ENCODE assay signal across 25 cellular contexts in the genomic region with DNA sequence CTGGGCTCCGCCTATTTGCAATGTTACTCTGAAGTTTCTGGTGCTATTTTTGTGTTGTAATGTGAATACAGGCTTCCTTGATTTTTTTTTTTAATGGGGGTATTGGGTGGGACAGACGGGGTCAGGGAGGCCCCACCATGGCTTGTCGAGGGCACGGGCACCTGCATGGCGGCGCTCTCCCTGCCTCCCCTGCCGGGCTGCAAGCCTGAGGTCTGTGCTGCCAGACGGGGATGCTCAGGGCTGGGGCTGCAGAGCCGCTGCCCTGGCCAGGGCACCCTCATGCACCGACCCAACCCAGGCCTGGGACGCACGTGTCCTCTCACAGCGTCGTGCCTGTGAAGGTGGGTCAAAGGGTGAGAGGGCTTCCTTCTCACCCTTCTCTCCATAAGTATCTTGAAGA. TPM values are rescaled to one million over a fixed set of nuclear protein-coding genes. Genes with fewer than 3 reads are reported as not detected.
DNase-seq lines count a peak whose midpoint lies in the region; ATAC-seq, FAIRE-seq and TF ChIP-seq lines count a peak whose summit lies in the region.
"Had no signal": no experiment of that assay in that cellular context is flagged by ENCODE, and none has a peak within 500 bp of the region (broad histone marks: within the 10 kb centered on the region; RNA-seq: fewer than 3 reads in every experiment).

No MANE protein-coding gene starts in this region.

- H3K4me1 ChIP-seq in HepG2 (ENCODE audit: insufficient read depth, low read length) (peaks cover 16% of the 10 kb centered on the region), right lobe of liver (peaks cover 0 to 9% (median 4%) of the 10 kb centered on the region in 4 donors), endothelial cell of umbilical vein (ENCODE audit: control insufficient read depth, extremely low read depth, insufficient read depth, low read length) (no peaks in the 10 kb centered on the region)
- H3K4me1 ChIP-seq: BE2C had no signal

- H3K4me3 ChIP-seq in HepG2 (replicated peaks in 1 of 3; ENCODE audit: insufficient read depth in 1 of 3, low read depth in 2 of 3, low read length in 3 of 3) (no peak overlapping the region), right lobe of liver (no peak overlapping the region), endothelial cell of umbilical vein (replicated peaks in 1 of 3; ENCODE audit: insufficient read depth in 1 of 3, low read depth in 1 of 3, low read length in 3 of 3) (no peak overlapping the region)
- H3K4me3 ChIP-seq: BLaER1, GM12878 had no signal

- H3K9me1 ChIP-seq in endothelial cell of umbilical vein (replicated peaks; ENCODE audit: control insufficient read depth, extremely low read depth, insufficient read depth, low read length), result no peaks in the 10 kb centered on the region

- in situ Hi-C loops in HepG2 (cut with HindIII; ENCODE audit: extremely low pct_ligation_motif_present, low pct_unique_long_range_greater_than_20kb), result no loop called here

- H3K36me3 ChIP-seq in HepG2 (replicated peaks in 1 of 2; ENCODE audit: control insufficient read depth in 1 of 2, insufficient read depth in 2 of 2, low read length in 2 of 2) (no peaks in the 10 kb centered on the region), right lobe of liver (no peaks in the 10 kb centered on the region), endothelial cell of umbilical vein (ENCODE audit: control insufficient read depth in 2 of 2, extremely low read depth in 1 of 2, insufficient read depth in 2 of 2, low read length in 2 of 2) (no peaks in the 10 kb centered on the region)
- H3K36me3 ChIP-seq: BE2C had no signal

- TF ChIP-seq CTCF in HepG2 (CRISPR knock-in tag; IDR thresholded peaks at IDR 0.05), result no peak
- no peak for TF ChIP-seq CTCF in right lobe of liver (IDR thresholded peaks at IDR 0.05)
- TF ChIP-seq CTCF in endothelial cell of umbilical vein (IDR thresholded peaks at IDR 0.05; ENCODE audit: extremely low read depth in 1 of 2, insufficient read depth in 1 of 2, low read depth in 1 of 2, low read length in 2 of 2), result no peak

- no peak for ATAC-seq in HepG2
- ATAC-seq in right lobe of liver, result no peak
- ATAC-seq: GM12878 had no signal

- POLR2A ChIA-PET in HepG2 (lab: Yijun Ruan, JAX), result no interaction called here
- POLR2A ChIA-PET in endothelial cell of umbilical vein (lab: Charles Lee), result no interaction called here

- no peak for FAIRE-seq in HepG2 (lab: Jason Lieb, UNC)
- FAIRE-seq in endothelial cell of umbilical vein (lab: Jason Lieb, UNC), result no peak
- FAIRE-seq: A204.1, GM12878, GM12892, GM18507 had no signal

- no peak overlapping the region for H3K9ac ChIP-seq in HepG2 (ENCODE audit: insufficient read depth, low read depth, low read length)
- no peak overlapping the region for H3K9ac ChIP-seq in endothelial cell of umbilical vein (replicated peaks; ENCODE audit: extremely low read depth, insufficient read depth, low read length)
- H3K9ac ChIP-seq: BLaER1 had no signal

- H4K20me1 ChIP-seq in HepG2 (ENCODE audit: insufficient read depth, low read length) (peaks cover 8% of the 10 kb centered on the region; the same call in 1 of the 2 replicates), endothelial cell of umbilical vein (replicated peaks; ENCODE audit: control insufficient read depth, extremely low read depth, insufficient read depth, low read length) (no peaks in the 10 kb centered on the region)

- CTCF ChIA-PET in HepG2 (lab: Yijun Ruan, JAX; ENCODE audit: low intra/inter-chr PET ratio, low total read pairs), result no interaction called here
- CTCF ChIA-PET in endothelial cell of umbilical vein (lab: Charles Lee), result no interaction called here

- peaks cover 49 to 93% of the 10 kb centered on the region in 2 experiments for H3K27me3 ChIP-seq in HepG2 (ENCODE audit: control insufficient read depth in 1 of 2, insufficient read depth in 2 of 2, low read length in 2 of 2)
- no peaks in the 10 kb centered on the region for H3K27me3 ChIP-seq in right lobe of liver
- no peaks in the 10 kb centered on the region for H3K27me3 ChIP-seq in endothelial cell of umbilical vein (ENCODE audit: control insufficient read depth in 2 of 2, insufficient read depth in 2 of 2, low read length in 2 of 2)
- H3K27me3 ChIP-seq: BE2C, BLaER1 had no signal

- H2AFZ ChIP-seq in HepG2 (ENCODE audit: low read length) (no peak overlapping the region), endothelial cell of umbilical vein (ENCODE audit: low read depth, low read length) (no peak overlapping the region)

- H3K27ac ChIP-seq in HepG2 (ENCODE audit: extremely low read length, insufficient read depth, low read length) (no peak overlapping the region), right lobe of liver (no peak overlapping the region), endothelial cell of umbilical vein (ENCODE audit: insufficient read depth, low read depth, low read length) (no peak overlapping the region)
- H3K27ac ChIP-seq: BLaER1 had no signal

- intact Hi-C loops in HepG2 (cut with micrococcal nuclease; ENCODE audit: unreplicated experiment), result no loop called here
- intact Hi-C loops in right lobe of liver (cut with DNase I), result loop anchor here (5.0 kb wide), 3 partner anchors 87 to 122 kb away; no protein-coding TSS in a partner anchor
- intact Hi-C loops in endothelial cell of umbilical vein (cut with micrococcal nuclease), result no loop called here

- dilution Hi-C loops in endothelial cell of umbilical vein (cut with MboI; ENCODE audit: extremely low pct_ligation_motif_present, low sequenced_read_pairs), result no loop called here

- TF ChIP-seq EP300 in HepG2 (IDR thresholded peaks at IDR 0.05; ENCODE audit: low read depth in 2 of 2, low read length in 2 of 2), result no peak
- TF ChIP-seq EP300 in HepG2 (CRISPR knock-in tag; IDR thresholded peaks at IDR 0.05; ENCODE audit: borderline replicate concordance), result no peak

- no peaks in the 10 kb centered on the region for H3K79me2 ChIP-seq in HepG2 (ENCODE audit: insufficient read depth, low read length)
- no peaks in the 10 kb centered on the region for H3K79me2 ChIP-seq in endothelial cell of umbilical vein (ENCODE audit: control insufficient read depth, insufficient read depth, low read length)

- BruUV-seq in HepG2 (replicated peaks; lab: Mats Ljungman, UMichigan) (no TSS peak), endothelial cell of umbilical vein (replicated peaks; lab: Mats Ljungman, UMichigan) (TSS peak; percentile 31)

- TF ChIP-seq RAD21 in HepG2 (CRISPR knock-in tag; IDR thresholded peaks at IDR 0.05), result no peak

- DNase-seq in HepG2 (ENCODE audit: low spot score) (no peak), right lobe of liver (no peak), endothelial cell of umbilical vein (ENCODE audit: low read depth, low spot score) (no peak), glomerular visceral epithelial cell (ENCODE audit: extremely low spot score) (no peak)
- DNase-seq in activated CD4-positive, CD25-positive, alpha-beta regulatory T cell treated with anti-CD3 and anti-CD28 coated beads, Interleukin-2, amount 50 U/mL, for 72 hours, result no peak
- DNase-seq: 8988T; ACHN; BE2C; C1 segment of cervical spinal cord; CD4-positive, alpha-beta memory T cell; CD4-positive, CD25-positive, alpha-beta regulatory T cell; CD8-positive, alpha-beta memory T cell; COR-L47; DMS 273 treated with DMSO at 0.1 percent for 48 hours; DMS153; DMS53; DMS79; DND-41; EL; GDM1 had no signal

- TF ChIP-seq POLR2A in HepG2 (IDR thresholded peaks at IDR 0.05; ENCODE audit: insufficient read depth in 1 of 2, low read depth in 2 of 2, low read length in 2 of 2), result no peak
- no peak for TF ChIP-seq POLR2A in right lobe of liver (IDR thresholded peaks at IDR 0.05)
- TF ChIP-seq POLR2A in endothelial cell of umbilical vein (IDR thresholded peaks at IDR 0.05; ENCODE audit: low read depth, low read length), result no peak

- WGBS in HepG2 (ENCODE audit: low lambda C conversion rate), result 52% methylated on average over 8 of the region's 14 CpGs
- 53% methylated on average over 5 of the region's 14 CpGs for WGBS in right lobe of liver (ENCODE audit: insufficient coverage, low coverage, low lambda C conversion rate, missing lambda C conversion rate)

- H3K9me3 ChIP-seq in HepG2 (ENCODE audit: low read length), result no peaks in the 10 kb centered on the region
- H3K9me3 ChIP-seq in right lobe of liver, result no peaks in the 10 kb centered on the region
- no peaks in the 10 kb centered on the region for H3K9me3 ChIP-seq in endothelial cell of umbilical vein (replicated peaks; ENCODE audit: control insufficient read depth, insufficient read depth, low read length)
- H3K9me3 ChIP-seq: BE2C, BLaER1 had no signal

- no peak overlapping the region for H3K4me2 ChIP-seq in HepG2 (ENCODE audit: low read depth, low read length)
- H3K4me2 ChIP-seq in endothelial cell of umbilical vein (ENCODE audit: insufficient read depth, low read length), result no peak overlapping the region
- H3K4me2 ChIP-seq: BLaER1 had no signal

RNA-seq across cellular contexts. Expression of a gene that starts 13.0 kb away (rescaled TPM):
- total RNA-seq in HepG2 (2016; rRNA removed; fragmentation: Illumina TruSeq; extraction: Trizol) (3.4 and 3.8 TPM in 2 replicates), right lobe of liver (10 to 100 TPM in 2 of 6 experiments, 1 to 10 TPM in 4; 3.8 to 15.5 (median 8.3) TPM), endothelial cell of umbilical vein (7.5 and 8.2 TPM in 2 replicates)
- 0.81 and 2.1 TPM in 2 replicates for total RNA-seq in HepG2 (2016; cell fraction: cytosol; rRNA removed; fragmentation: Illumina TruSeq; extraction: Trizol; ENCODE audit: low read depth)
- total RNA-seq in HepG2 (2016; cell fraction: insoluble cytoplasmic fraction; rRNA removed; fragmentation: Illumina TruSeq; extraction: Trizol), result 3.4 and 3.9 TPM in 2 replicates
- total RNA-seq in HepG2 (2016; cell fraction: membrane; rRNA removed; fragmentation: Illumina TruSeq; extraction: Trizol), result 3.4 and 4.3 TPM in 2 replicates
- total RNA-seq in HepG2 (2016; cell fraction: nucleus; rRNA removed; fragmentation: Illumina TruSeq; extraction: Trizol), result 3.4 and 6.6 TPM in 2 replicates
- polyA plus RNA-seq in HepG2 (2011; rRNA removed) (1.3 and 1.7 TPM in 2 replicates), endothelial cell of umbilical vein (0.37 and 0.72 TPM in 2 replicates)
- 0.79 and 1.3 TPM in 2 replicates for polyA plus RNA-seq in HepG2 (2011; cell fraction: cytosol; rRNA removed)
- polyA plus RNA-seq in HepG2 (2011; cell fraction: nucleus; rRNA removed), result 7.1 and 7.6 TPM in 2 replicates
- 7.2 and 7.6 TPM in 2 replicates for polyA plus RNA-seq in HepG2 (2012)
- 1.2 TPM in 2 replicates for polyA plus RNA-seq in HepG2 (2016; cell fraction: cytosol; fragmentation: Illumina TruSeq; extraction: Trizol; ENCODE audit: low read depth)
- polyA plus RNA-seq in HepG2 (2016; cell fraction: insoluble cytoplasmic fraction; fragmentation: Illumina TruSeq; extraction: Trizol; ENCODE audit: low read depth), result 3.7 and 8.7 TPM in 2 replicates
- 2.7 and 4.8 TPM in 2 replicates for polyA plus RNA-seq in HepG2 (2016; cell fraction: membrane; fragmentation: Illumina TruSeq; extraction: Trizol; ENCODE audit: low read depth)
- 14.0 and 14.3 TPM in 2 replicates for polyA plus RNA-seq in HepG2 (2016; cell fraction: nucleus; fragmentation: Illumina TruSeq; extraction: Trizol; ENCODE audit: insufficient read depth, low read depth)
- 0.98 and 4.2 TPM in 2 replicates for polyA minus RNA-seq in HepG2 (2011; rRNA and poly(A)+ RNA removed; ENCODE audit: low replicate concordance)
- 2.7 and 6.6 TPM in 2 replicates for polyA minus RNA-seq in HepG2 (2011; cell fraction: cytosol; rRNA and poly(A)+ RNA removed)
- 5.0 and 7.5 TPM in 2 replicates for polyA minus RNA-seq in HepG2 (2011; cell fraction: nucleus; rRNA and poly(A)+ RNA removed)
- polyA plus RNA-seq in endothelial cell of umbilical vein (2011; cell fraction: cytosol; rRNA removed), result 0.40 and 0.87 TPM in 2 replicates
- polyA plus RNA-seq in endothelial cell of umbilical vein (2011; cell fraction: nucleus; rRNA removed), result 1.8 and 2.1 TPM in 2 replicates
- 2.3 and 5.3 TPM in 2 replicates for polyA plus RNA-seq in endothelial cell of umbilical vein (2012)
- polyA minus RNA-seq in endothelial cell of umbilical vein, result 0.36 and 0.66 TPM in 2 replicates
- 2.8 TPM for polyA minus RNA-seq in endothelial cell of umbilical vein (2011; cell fraction: cytosol; rRNA and poly(A)+ RNA removed)
- polyA minus RNA-seq in endothelial cell of umbilical vein (2011; cell fraction: nucleus; rRNA and poly(A)+ RNA removed), result 1.4 and 4.4 TPM in 2 replicates

RNA-seq across cellular contexts. Expression of a gene that starts 57.4 kb away (rescaled TPM):
- total RNA-seq in HepG2 (2016; rRNA removed; fragmentation: Illumina TruSeq; extraction: Trizol) (not detected in 2 replicates), right lobe of liver (1 to 10 TPM in 2 of 6 experiments, under 1 TPM in 4; 0.22 to 1.3 (median 0.37) TPM), endothelial cell of umbilical vein (5.7 and 6.3 TPM in 2 replicates)
- total RNA-seq in HepG2 (2016; cell fraction: cytosol; rRNA removed; fragmentation: Illumina TruSeq; extraction: Trizol; ENCODE audit: low read depth), result not detected in 2 replicates
- not detected in 2 replicates for total RNA-seq in HepG2 (2016; cell fraction: insoluble cytoplasmic fraction; rRNA removed; fragmentation: Illumina TruSeq; extraction: Trizol)
- not detected in 2 replicates for total RNA-seq in HepG2 (2016; cell fraction: membrane; rRNA removed; fragmentation: Illumina TruSeq; extraction: Trizol)
- total RNA-seq in HepG2 (2016; cell fraction: nucleus; rRNA removed; fragmentation: Illumina TruSeq; extraction: Trizol), result not detected in 2 replicates
- polyA plus RNA-seq in HepG2 (2011; rRNA removed) (not detected in 2 replicates), endothelial cell of umbilical vein (0.90 and 1.1 TPM in 2 replicates)
- not detected in 2 replicates for polyA plus RNA-seq in HepG2 (2011; cell fraction: cytosol; rRNA removed)
- 0.02 TPM in 1 of 2 replicates, not detected in the other for polyA plus RNA-seq in HepG2 (2011; cell fraction: nucleus; rRNA removed)
- not detected in 2 replicates for polyA plus RNA-seq in HepG2 (2012)
- polyA plus RNA-seq in HepG2 (2016; cell fraction: cytosol; fragmentation: Illumina TruSeq; extraction: Trizol; ENCODE audit: low read depth), result not detected in 2 replicates
- not detected in 2 replicates for polyA plus RNA-seq in HepG2 (2016; cell fraction: insoluble cytoplasmic fraction; fragmentation: Illumina TruSeq; extraction: Trizol; ENCODE audit: low read depth)
- polyA plus RNA-seq in HepG2 (2016; cell fraction: membrane; fragmentation: Illumina TruSeq; extraction: Trizol; ENCODE audit: low read depth), result not detected in 2 replicates
- polyA plus RNA-seq in HepG2 (2016; cell fraction: nucleus; fragmentation: Illumina TruSeq; extraction: Trizol; ENCODE audit: insufficient read depth, low read depth), result not detected in 2 replicates
- polyA minus RNA-seq in HepG2 (2011; rRNA and poly(A)+ RNA removed; ENCODE audit: low replicate concordance), result not detected in 2 replicates
- polyA minus RNA-seq in HepG2 (2011; cell fraction: cytosol; rRNA and poly(A)+ RNA removed), result not detected in 2 replicates
- not detected in 2 replicates for polyA minus RNA-seq in HepG2 (2011; cell fraction: nucleus; rRNA and poly(A)+ RNA removed)
- 0.87 and 1.1 TPM in 2 replicates for polyA plus RNA-seq in endothelial cell of umbilical vein (2011; cell fraction: cytosol; rRNA removed)
- polyA plus RNA-seq in endothelial cell of umbilical vein (2011; cell fraction: nucleus; rRNA removed), result 1.1 TPM in 2 replicates
- 2.7 and 4.8 TPM in 2 replicates for polyA plus RNA-seq in endothelial cell of umbilical vein (2012)
- polyA minus RNA-seq in endothelial cell of umbilical vein, result 1.2 and 1.8 TPM in 2 replicates
- not detected for polyA minus RNA-seq in endothelial cell of umbilical vein (2011; cell fraction: cytosol; rRNA and poly(A)+ RNA removed)
- 1.2 and 2.2 TPM in 2 replicates for polyA minus RNA-seq in endothelial cell of umbilical vein (2011; cell fraction: nucleus; rRNA and poly(A)+ RNA removed)

Comparison
In these comparisons a context has a peak if more than half of its experiments do, and no peak if none do; other contexts are left out.
1. intact Hi-C loops: an anchor here in right lobe of liver (5.0 kb wide); none called in HepG2 and endothelial cell of umbilical vein.